Comparison of ENCODE assay signal across 19 cellular contexts in the genomic region with DNA sequence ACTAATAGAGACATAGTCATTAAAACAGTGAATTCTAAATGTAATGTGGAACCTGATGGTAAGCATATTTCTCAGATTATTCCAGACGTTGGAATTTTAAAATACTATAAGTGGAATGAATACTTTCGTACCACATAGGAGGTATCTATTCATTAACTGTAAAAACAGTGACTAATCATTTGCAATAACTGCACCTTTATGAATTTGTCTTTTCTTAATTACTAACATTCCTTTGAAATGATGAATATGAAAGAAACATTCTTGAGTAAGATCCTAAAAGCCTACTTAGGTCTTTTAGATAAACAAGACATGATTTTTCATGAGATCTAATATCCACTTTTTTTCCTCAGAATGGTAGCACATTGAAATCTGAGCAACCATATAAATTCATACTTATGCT.
"Had no signal": no experiment of that assay in that cellular context is flagged by ENCODE, and none has a peak within 500 bp of the region (broad histone marks: within the 10 kb centered on the region; RNA-seq: fewer than 3 reads in every experiment).

No MANE protein-coding gene starts in this region.

- H3K4me3 ChIP-seq: colonic mucosa, esophagus squamous epithelium, left lung, tibial nerve, uterus had no signal

- H3K36me3 ChIP-seq: colonic mucosa, esophagus squamous epithelium, left lung, neutrophil, tibial nerve, uterus had no signal

- ATAC-seq: left lung; natural killer cell; stimulated activated naive B cell treated with anti-CD40 and anti-IgM and Interleukin-4, amounts not matched to agents 10 μg/mL and 1 μg/mL and 100 μg/mL, for 72 hours had no signal

- H3K27ac ChIP-seq: colonic mucosa, esophagus squamous epithelium, left lung, neutrophil, parathyroid adenoma, tibial nerve, uterus had no signal

- DNase-seq: activated CD4-positive, CD25-positive, alpha-beta regulatory T cell treated with anti-CD3 and anti-CD28 coated beads, Interleukin-2, amount 50 U/mL, for 72 hours; activated naive CD8-positive, alpha-beta T cell treated with anti-CD3 and anti-CD28 coated beads for 36 hours; anterior cingulate cortex; colonic mucosa; effector CD4-positive, alpha-beta T cell; esophagus squamous epithelium; foreskin melanocyte; head of caudate nucleus; left lung; natural killer cell; retina; stimulated activated CD4-positive, alpha-beta T cell treated with anti-CD3 and anti-CD28 coated beads, Interleukin-2, amount 100 ng/mL, for 48 hours; stimulated activated naive B cell treated with anti-CD40 and anti-IgM and Interleukin-4, amounts not matched to agents 10 μg/mL and 1 μg/mL and 100 μg/mL, for 72 hours; T-helper 1 cell; T1000; uterus had no signal

- H3K27me3 ChIP-seq: colonic mucosa, esophagus squamous epithelium, left lung, neutrophil, tibial nerve, uterus had no signal

- H3K9me3 ChIP-seq: colonic mucosa, esophagus squamous epithelium, left lung, neutrophil, tibial nerve, uterus had no signal

- H3K4me1 ChIP-seq: colonic mucosa, esophagus squamous epithelium, left lung, parathyroid adenoma, tibial nerve, uterus had no signal
